ENCODE assay signal across 8 cellular contexts in genomic region chr7:130205084-130205947, GRCh38. TPM values are rescaled to one million over a fixed set of nuclear protein-coding genes. Genes with fewer than 3 reads are reported as not detected.
A peak's percentile ranks its signal among the peaks of the same experiment; 100 is the strongest.
DNase-seq lines count a peak whose midpoint lies in the region; ATAC-seq and TF ChIP-seq lines count a peak whose summit lies in the region.

TMEM209 (minus strand) TSS chr7:130205406; CDS start chr7:130205375, 31 bp downstream.

- H3K4me1 ChIP-seq in testis = peaks cover 5% of the 10 kb centered on the region

- no peak for TF ChIP-seq POLR2A in testis (IDR thresholded peaks at IDR 0.05)

- H3K27ac ChIP-seq in testis = peak within 1 kb of the TSS; percentile 89 to 97

- H3K27me3 ChIP-seq in testis = no peaks in the 10 kb centered on the region

- ATAC-seq in HG02610 (IDR thresholded peaks at IDR 0.05; ENCODE audit: unreplicated experiment) = peak; percentile 97
- peak; percentile 99 for ATAC-seq in activated naive CD4-positive, alpha-beta T cell treated with anti-CD3 and anti-CD28 coated beads, Interleukin-2, amount 50 U/mL, for 72 hours

- H3K9me3 ChIP-seq in testis = no peaks in the 10 kb centered on the region

- intact Hi-C loops in testis (cut with DNase I; ENCODE audit: low total_unique reads) = no loop called here

- DNase-seq in NCI-H1092 treated with DMSO at 0.1 percent for 48 hours (lab: John Stamatoyannopoulos, UW) (peak; percentile 100), SKM-1 (lab: John Stamatoyannopoulos, UW; ENCODE audit: unreplicated experiment) (peak; percentile 97), glomerular endothelial cell (ENCODE audit: extremely low read depth, low read depth, low spot score) (peak; percentile 85), occipital lobe (lab: John Stamatoyannopoulos, UW) (peak; percentile 94), testis (peak; percentile 97)
- DNase-seq in activated naive CD4-positive, alpha-beta T cell treated with anti-CD3 and anti-CD28 coated beads, Interleukin-2, amount 50 U/mL, for 72 hours (ENCODE audit: low spot score in 2 of 2) = peak; percentile 93 to 97

- H3K36me3 ChIP-seq in testis (ENCODE audit: low read depth, missing control alignments) = no peaks in the 10 kb centered on the region

- no peaks in the 10 kb centered on the region for H3K9me3 Mint-ChIP-seq in activated naive CD4-positive, alpha-beta T cell treated with anti-CD3 and anti-CD28 coated beads, Interleukin-2, amount 50 U/mL, for 72 hours

- H3K27ac Mint-ChIP-seq in activated naive CD4-positive, alpha-beta T cell treated with anti-CD3 and anti-CD28 coated beads, Interleukin-2, amount 50 U/mL, for 72 hours = peak within 1 kb of the TSS; percentile 99 to 100

- H3K4me3 ChIP-seq in GM08714 (ENCODE audit: low read length) = peak within 1 kb of the TSS; percentile 95
- H3K4me3 ChIP-seq in testis = peak within 1 kb of the TSS; percentile 77 to 92

- no peak for TF ChIP-seq CTCF in testis (IDR thresholded peaks at IDR 0.05)

- WGBS in testis, 2 donors = 5 to 8% methylated on average over 44 of the region's 44 CpGs

- H3K36me3 Mint-ChIP-seq in activated naive CD4-positive, alpha-beta T cell treated with anti-CD3 and anti-CD28 coated beads, Interleukin-2, amount 50 U/mL, for 72 hours = peaks cover 26 to 32% of the 10 kb centered on the region in 2 donors

RNA-seq across cellular contexts. Expression of gene TMEM209, which starts in this region (rescaled TPM):
- 10 to 100 TPM; 36.8 to 45.9 TPM for total RNA-seq in activated naive CD4-positive, alpha-beta T cell treated with anti-CD3 and anti-CD28 coated beads, Interleukin-2, amount 50 U/mL, for 72 hours
- total RNA-seq in glomerular endothelial cell (6.7 and 9.2 TPM in 2 replicates), occipital lobe (13.9 TPM), testis (10 to 100 TPM; 28.4 to 37.5 TPM)
- 33.8 TPM for polyA plus RNA-seq in testis (ENCODE audit: insufficient read depth, low read depth, low replicate concordance)

Comparison
In these comparisons a context has a peak if more than half of its experiments do, and no peak if none do; other contexts are left out.
1. Peak in every context shown above with its lines: DNase-seq, ATAC-seq, H3K4me3 ChIP-seq and H3K27ac ChIP-seq.